ENCODE assay signal across 9 cellular contexts in the genomic region with DNA sequence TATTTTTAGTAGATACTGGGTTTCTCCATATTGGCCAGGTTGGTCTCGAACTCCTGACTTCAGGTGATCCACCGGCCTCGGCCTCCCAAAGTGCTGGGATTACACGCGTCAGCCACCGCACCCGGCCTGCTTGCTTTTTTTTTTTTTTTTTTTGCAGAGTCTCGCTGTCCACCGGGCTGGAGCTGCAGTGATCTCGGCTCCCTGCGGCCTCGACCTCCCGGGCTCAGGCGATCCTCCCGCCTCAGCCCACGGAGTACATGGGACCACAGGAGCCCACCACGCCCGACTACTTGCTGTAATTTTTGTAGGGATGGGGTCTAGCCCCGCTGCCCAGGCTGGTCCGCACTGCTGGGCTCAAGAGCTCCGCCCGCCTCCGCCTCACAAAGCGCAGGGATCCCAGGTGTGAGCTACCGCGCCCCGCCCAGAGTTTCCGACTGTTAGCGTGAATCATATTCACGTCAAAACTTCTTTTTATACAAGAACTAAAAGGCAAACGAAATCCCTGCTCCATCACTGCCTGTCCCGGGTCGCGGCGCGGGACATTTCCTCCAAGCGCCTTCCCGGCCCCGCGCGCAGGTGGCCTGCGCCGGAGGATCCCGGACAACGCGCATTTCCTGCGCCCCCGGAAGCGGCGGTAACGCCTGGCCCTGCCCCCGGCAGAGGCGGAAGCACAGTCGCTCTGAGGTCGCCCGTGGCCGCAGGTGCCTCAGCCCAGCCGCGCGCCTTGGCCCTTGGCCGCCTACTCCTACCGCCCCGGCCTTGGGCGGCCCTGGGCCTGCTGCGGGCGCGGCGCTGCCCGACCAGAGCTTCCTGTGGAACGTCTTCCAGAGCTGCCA. TPM values are rescaled to one million over a fixed set of nuclear protein-coding genes. Genes with fewer than 3 reads are reported as not detected.
DNase-seq lines count a peak whose midpoint lies in the region; ATAC-seq and TF ChIP-seq lines count a peak whose summit lies in the region.
"Not testable (repeated sequence)": the region's sequence is repeated elsewhere in the genome, so short reads cannot be mapped to it uniquely, and the experiment has no call there.
"Had no signal": no experiment of that assay in that cellular context is flagged by ENCODE, and none has a peak within 500 bp of the region (broad histone marks: within the 10 kb centered on the region; RNA-seq: fewer than 3 reads in every experiment).

No MANE protein-coding gene starts in this region.

- H3K4me2 ChIP-seq in OCI-LY7 (ENCODE audit: low read length) (peak overlapping the region; percentile 43; the same call in 1 of the 2 replicates), fibroblast of lung (ENCODE audit: extremely low read depth, insufficient read depth, low read length) (peak overlapping the region; percentile 32)

- H3K4me1 Mint-ChIP-seq in Calu3 (ENCODE audit: low read depth, unreplicated experiment), result not testable (repeated sequence)
- H3K4me1 Mint-ChIP-seq in activated T-helper 1 cell treated with anti-CD3 and anti-CD28 coated beads, Interleukin-12 subunit alpha, Interleukin-12 subunit beta, Interleukin-2, Interleukin-4 antibody, amounts not matched to agents 30 ng/mL and 10 ng/mL and 1 ng/mL, durations not matched to agents 14 hours and 24 hours and 36 hours (ENCODE audit: low read depth), result peaks cover 36% of the 10 kb centered on the region

- not testable (repeated sequence) for TF ChIP-seq CTCF in Calu3 (IDR thresholded peaks at IDR 0.05; ENCODE audit: unreplicated experiment); OCI-LY7 (conservative IDR thresholded peaks at IDR 0.05; ENCODE audit: low read length); fibroblast of lung (conservative IDR thresholded peaks at IDR 0.05 in 1 of 2, IDR thresholded peaks at IDR 0.05 in 1 of 2; ENCODE audit: low read depth in 1 of 2, low read length in 2 of 2)

- H3K79me2 ChIP-seq in OCI-LY7 (ENCODE audit: insufficient read depth, low read depth, low read length); fibroblast of lung (ENCODE audit: control insufficient read depth, insufficient read depth, low read length): not testable (repeated sequence)

- not testable (repeated sequence) for H4K20me1 ChIP-seq in OCI-LY7 (ENCODE audit: insufficient read depth, low read length); fibroblast of lung (ENCODE audit: control insufficient read depth, extremely low read depth, insufficient read depth, low read length)

- H3K9ac ChIP-seq in fibroblast of lung (ENCODE audit: insufficient read depth, low read length), result not testable (repeated sequence)
- peak overlapping the region; percentile 43 for H3K9ac ChIP-seq in mucosa of stomach (ENCODE audit: low read length)

- H3K9me3 Mint-ChIP-seq in Calu3 (ENCODE audit: low read depth, unreplicated experiment); activated T-helper 1 cell treated with anti-CD3 and anti-CD28 coated beads, Interleukin-12 subunit alpha, Interleukin-12 subunit beta, Interleukin-2, Interleukin-4 antibody, amounts not matched to agents 30 ng/mL and 10 ng/mL and 1 ng/mL, durations not matched to agents 14 hours and 24 hours and 36 hours: not testable (repeated sequence)

- H3K4me3 Mint-ChIP-seq in Calu3 (ENCODE audit: low read depth, unreplicated experiment), result not testable (repeated sequence)
- H3K4me3 Mint-ChIP-seq in activated T-helper 1 cell treated with anti-CD3 and anti-CD28 coated beads, Interleukin-12 subunit alpha, Interleukin-12 subunit beta, Interleukin-2, Interleukin-4 antibody, amounts not matched to agents 30 ng/mL and 10 ng/mL and 1 ng/mL, durations not matched to agents 14 hours and 24 hours and 36 hours, result peak overlapping the region; percentile 30

- not testable (repeated sequence) for H3K9me3 ChIP-seq in OCI-LY7 (ENCODE audit: low read length); fibroblast of lung (ENCODE audit: control insufficient read depth, insufficient read depth, low read depth, low read length); mucosa of stomach (ENCODE audit: control insufficient read depth, low read length)

- H3K27me3 Mint-ChIP-seq in Calu3 (ENCODE audit: unreplicated experiment); activated T-helper 1 cell treated with anti-CD3 and anti-CD28 coated beads, Interleukin-12 subunit alpha, Interleukin-12 subunit beta, Interleukin-2, Interleukin-4 antibody, amounts not matched to agents 30 ng/mL and 10 ng/mL and 1 ng/mL, durations not matched to agents 14 hours and 24 hours and 36 hours (ENCODE audit: insufficient read depth): not testable (repeated sequence)

- not testable (repeated sequence) for H2AFZ ChIP-seq in OCI-LY7 (ENCODE audit: low read length); fibroblast of lung (ENCODE audit: low read length)

- DNase-seq in Calu3, result peak; percentile 32
- DNase-seq in OCI-LY7 (ENCODE audit: low spot score); fibroblast of lung (ENCODE audit: low read depth in 2 of 2): not testable (repeated sequence)
- peak; percentile 53 for DNase-seq in activated T-helper 1 cell treated with anti-CD3 and anti-CD28 coated beads, Interleukin-12 subunit alpha, Interleukin-12 subunit beta, Interleukin-2, Interleukin-4 antibody, amounts not matched to agents 30 ng/mL and 10 ng/mL and 1 ng/mL, durations not matched to agents 14 hours and 24 hours and 36 hours (ENCODE audit: low spot score)
- DNase-seq in stimulated activated CD8-positive, alpha-beta memory T cell treated with anti-CD3 and anti-CD28 coated beads, Interleukin-12 subunit alpha, Interleukin-12 subunit beta, amount 100 ng/mL, for 1 hour (ENCODE audit: low read depth), result peak; percentile 52

- intact Hi-C loops in Calu3 (cut with micrococcal nuclease; ENCODE audit: unreplicated experiment); OCI-LY7 (cut with micrococcal nuclease; ENCODE audit: unreplicated experiment); activated T-helper 1 cell treated with anti-CD3 and anti-CD28 coated beads, Interleukin-12 subunit alpha, Interleukin-12 subunit beta, Interleukin-2, Interleukin-4 antibody, amounts not matched to agents 30 ng/mL and 10 ng/mL and 1 ng/mL, durations not matched to agents 14 hours and 24 hours and 36 hours (cut with micrococcal nuclease): not testable (repeated sequence)

- not testable (repeated sequence) for H3K9me2 ChIP-seq in OCI-LY7 (ENCODE audit: insufficient read depth, low read length)

- not testable (repeated sequence) for H3K36me3 Mint-ChIP-seq in Calu3 (ENCODE audit: insufficient read depth, unreplicated experiment); activated T-helper 1 cell treated with anti-CD3 and anti-CD28 coated beads, Interleukin-12 subunit alpha, Interleukin-12 subunit beta, Interleukin-2, Interleukin-4 antibody, amounts not matched to agents 30 ng/mL and 10 ng/mL and 1 ng/mL, durations not matched to agents 14 hours and 24 hours and 36 hours (ENCODE audit: low read depth)

- CTCF ChIA-PET in Calu3 (lab: Charles Lee); OCI-LY7 (lab: Charles Lee; ENCODE audit: unreplicated experiment): not testable (repeated sequence)

- H3K4me3 ChIP-seq in OCI-LY7 (ENCODE audit: low read depth, low read length, poor library complexity, severe bottlenecking) (peak overlapping the region; percentile 63), fibroblast of lung (replicated peaks in 1 of 4; ENCODE audit: control extremely low read depth in 1 of 4, insufficient read depth in 1 of 4, low read depth in 3 of 4, low read length in 4 of 4) (peak overlapping the region in 1 of 4 experiments; percentile 56)
- H3K4me3 ChIP-seq in mucosa of stomach (ENCODE audit: low read length), result not testable (repeated sequence)

- H3K27ac Mint-ChIP-seq in Calu3 (ENCODE audit: unreplicated experiment), result not testable (repeated sequence)
- peak overlapping the region; percentile 40 for H3K27ac Mint-ChIP-seq in activated T-helper 1 cell treated with anti-CD3 and anti-CD28 coated beads, Interleukin-12 subunit alpha, Interleukin-12 subunit beta, Interleukin-2, Interleukin-4 antibody, amounts not matched to agents 30 ng/mL and 10 ng/mL and 1 ng/mL, durations not matched to agents 14 hours and 24 hours and 36 hours

- TSS peak; percentile 89 for BruUV-seq in Calu3 (replicated peaks; lab: Mats Ljungman, UMichigan)
- TSS peak; percentile 92 for BruUV-seq in OCI-LY7 (replicated peaks; lab: Mats Ljungman, UMichigan)

- H3K27ac ChIP-seq in OCI-LY7 (ENCODE audit: low read depth, low read length, poor library complexity, severe bottlenecking); fibroblast of lung (ENCODE audit: insufficient read depth, low read length): not testable (repeated sequence)

- H3K4me1 ChIP-seq in OCI-LY7 (ENCODE audit: insufficient read depth, low read length, poor library complexity, severe bottlenecking); fibroblast of lung (ENCODE audit: control insufficient read depth, extremely low read depth, insufficient read depth, low read length); mucosa of stomach (ENCODE audit: control insufficient read depth, insufficient read depth, low read length): not testable (repeated sequence)

- ATAC-seq in GM21381 (IDR thresholded peaks at IDR 0.05; ENCODE audit: unreplicated experiment) (peak; percentile 91), HG03060 (IDR thresholded peaks at IDR 0.05; ENCODE audit: low read depth, unreplicated experiment) (peak; percentile 81)

- not testable (repeated sequence) for H3K27me3 ChIP-seq in fibroblast of lung (ENCODE audit: control insufficient read depth, insufficient read depth, low read length); mucosa of stomach (ENCODE audit: control insufficient read depth, insufficient read depth, low read length)

- POLR2A ChIA-PET in OCI-LY7 (lab: Charles Lee), result not testable (repeated sequence)

- not testable (repeated sequence) for H3K36me3 ChIP-seq in OCI-LY7 (ENCODE audit: insufficient read depth, low read length); fibroblast of lung (ENCODE audit: control insufficient read depth, insufficient read depth, low read length); mucosa of stomach (ENCODE audit: control insufficient read depth, insufficient read depth, low read length)

RNA-seq across cellular contexts. Expression of a gene that starts 50.9 kb away (rescaled TPM):
- total RNA-seq in Calu3 (2022) (0.34 TPM in 1 of 2 replicates, not detected in the other), OCI-LY7 (2022) (not detected in 2 replicates), fibroblast of lung (2.1 and 3.6 TPM in 2 replicates)
- not detected in 2 replicates for total RNA-seq in OCI-LY7 (2014; rRNA removed; shearing (Covaris generic))
- 3.4 and 4.0 TPM in 2 replicates for total RNA-seq in activated T-helper 1 cell treated with anti-CD3 and anti-CD28 coated beads, Interleukin-12 subunit alpha, Interleukin-12 subunit beta, Interleukin-2, Interleukin-4 antibody, amounts not matched to agents 30 ng/mL and 10 ng/mL and 1 ng/mL, durations not matched to agents 14 hours and 24 hours and 36 hours
- polyA plus RNA-seq in fibroblast of lung, result 1.9 and 3.3 TPM in 2 replicates
- 0.85 and 1.3 TPM in 2 replicates for polyA plus RNA-seq in fibroblast of lung (2012)
- polyA minus RNA-seq in fibroblast of lung (ENCODE audit: low replicate concordance), result not detected in 2 replicates
- total RNA-seq: activated CD4-positive, alpha-beta memory T cell treated with anti-CD3 and anti-CD28 coated beads, Interleukin-2, amount 10 ng/mL, durations not matched to agents 7 days and 5 days had no signal
